17 cellular contexts compared by ENCODE assay signal in genomic region chr2:187566712-187567111, GRCh38. TPM values are rescaled to one million over a fixed set of nuclear protein-coding genes. Genes with fewer than 3 reads are reported as not detected.
"Had no signal": no experiment of that assay in that cellular context is flagged by ENCODE, and none has a peak within 500 bp of the region (broad histone marks: within the 10 kb centered on the region; RNA-seq: fewer than 3 reads in every experiment).

No MANE protein-coding gene starts in this region.

- H3K9ac ChIP-seq: neural progenitor cell had no signal

- H3K27ac Mint-ChIP-seq: activated CD4-positive, alpha-beta memory T cell treated with anti-CD3 and anti-CD28 coated beads, Interleukin-2, amount 10 ng/mL, durations not matched to agents 7 days and 5 days; activated CD4-positive, alpha-beta T cell treated with anti-CD3 and anti-CD28 coated beads for 36 hours; activated naive CD8-positive, alpha-beta T cell treated with anti-CD3 and anti-CD28 coated beads for 36 hours; neural progenitor cell; stimulated activated effector memory CD8-positive, alpha-beta T cell treated with anti-CD3 and anti-CD28 coated beads, Interleukin-12 subunit alpha, Interleukin-12 subunit beta, amount 100 ng/mL, for 72 hours; T-helper 2 cell treated with Interferon-gamma antibody and Interleukin-4, amounts not matched to agents 5 μg/mL and 100 μg/mL, for 36 hours had no signal

- H3K4me1 ChIP-seq: heart right ventricle, tibial nerve, vagina had no signal

- H3K4me2 ChIP-seq: neural progenitor cell had no signal

- H3K9me3 Mint-ChIP-seq: activated CD4-positive, alpha-beta memory T cell treated with anti-CD3 and anti-CD28 coated beads, Interleukin-2, amount 10 ng/mL, durations not matched to agents 7 days and 5 days; activated naive CD8-positive, alpha-beta T cell treated with anti-CD3 and anti-CD28 coated beads for 36 hours; neural progenitor cell; T-helper 2 cell treated with Interferon-gamma antibody and Interleukin-4, amounts not matched to agents 5 μg/mL and 100 μg/mL, for 36 hours had no signal

- H3K9me3 ChIP-seq: tibial nerve, vagina had no signal

- H3K36me3 ChIP-seq: brain microvascular endothelial cell, heart right ventricle, neural progenitor cell, tibial nerve, vagina had no signal

- H3K36me3 Mint-ChIP-seq: activated naive CD8-positive, alpha-beta T cell treated with anti-CD3 and anti-CD28 coated beads for 36 hours; neural progenitor cell; stimulated activated effector memory CD8-positive, alpha-beta T cell treated with anti-CD3 and anti-CD28 coated beads, Interleukin-12 subunit alpha, Interleukin-12 subunit beta, amount 100 ng/mL, for 72 hours had no signal

- H3K4me3 ChIP-seq: heart right ventricle, neural progenitor cell, tibial nerve, vagina had no signal

- H3K27me3 Mint-ChIP-seq: activated CD4-positive, alpha-beta memory T cell treated with anti-CD3 and anti-CD28 coated beads, Interleukin-2, amount 10 ng/mL, durations not matched to agents 7 days and 5 days; activated CD4-positive, alpha-beta T cell treated with anti-CD3 and anti-CD28 coated beads for 36 hours; activated naive CD8-positive, alpha-beta T cell treated with anti-CD3 and anti-CD28 coated beads for 36 hours had no signal

- H2AFZ ChIP-seq: neural progenitor cell had no signal

- H3K4me1 Mint-ChIP-seq: activated CD4-positive, alpha-beta memory T cell treated with anti-CD3 and anti-CD28 coated beads, Interleukin-2, amount 10 ng/mL, durations not matched to agents 7 days and 5 days; activated CD4-positive, alpha-beta T cell treated with anti-CD3 and anti-CD28 coated beads for 36 hours; activated naive CD8-positive, alpha-beta T cell treated with anti-CD3 and anti-CD28 coated beads for 36 hours; neural progenitor cell; stimulated activated effector memory CD8-positive, alpha-beta T cell treated with anti-CD3 and anti-CD28 coated beads, Interleukin-12 subunit alpha, Interleukin-12 subunit beta, amount 100 ng/mL, for 72 hours had no signal

- H3K4me3 Mint-ChIP-seq: activated CD4-positive, alpha-beta memory T cell treated with anti-CD3 and anti-CD28 coated beads, Interleukin-2, amount 10 ng/mL, durations not matched to agents 7 days and 5 days; activated CD4-positive, alpha-beta T cell treated with anti-CD3 and anti-CD28 coated beads for 36 hours; activated naive CD8-positive, alpha-beta T cell treated with anti-CD3 and anti-CD28 coated beads for 36 hours; neural progenitor cell; stimulated activated effector memory CD8-positive, alpha-beta T cell treated with anti-CD3 and anti-CD28 coated beads, Interleukin-12 subunit alpha, Interleukin-12 subunit beta, amount 100 ng/mL, for 72 hours; T-helper 2 cell treated with Interferon-gamma antibody and Interleukin-4, amounts not matched to agents 5 μg/mL and 100 μg/mL, for 36 hours had no signal

- H3K27me3 ChIP-seq: brain microvascular endothelial cell, heart right ventricle, tibial nerve, vagina had no signal

- ATAC-seq: activated CD4-positive, alpha-beta T cell treated with anti-CD3 and anti-CD28 coated beads for 36 hours; stimulated activated effector memory CD8-positive, alpha-beta T cell treated with anti-CD3 and anti-CD28 coated beads, Interleukin-12 subunit alpha, Interleukin-12 subunit beta, amount 100 ng/mL, for 72 hours had no signal

- H3K27ac ChIP-seq: brain microvascular endothelial cell, heart right ventricle, neural progenitor cell, tibial nerve, vagina had no signal

- DNase-seq: activated CD4-positive, alpha-beta memory T cell treated with anti-CD3 and anti-CD28 coated beads, Interleukin-2, amount 10 ng/mL, durations not matched to agents 7 days and 5 days; activated CD4-positive, alpha-beta T cell treated with anti-CD3 and anti-CD28 coated beads for 36 hours; activated gamma-delta T cell; activated naive CD8-positive, alpha-beta T cell treated with anti-CD3 and anti-CD28 coated beads for 36 hours; activated T-cell treated with anti-CD3 and anti-CD28 coated beads, Interleukin-2, amount 50 U/mL, for 48 hours; heart right ventricle; kidney; left ventricle myocardium superior; midbrain; retina; small intestine had no signal

RNA-seq across cellular contexts. Expression of gene TFPI, which starts 12.5 kb away (rescaled TPM):
- total RNA-seq: activated CD4-positive, alpha-beta memory T cell treated with anti-CD3 and anti-CD28 coated beads, Interleukin-2, amount 10 ng/mL, durations not matched to agents 7 days and 5 days; activated naive CD8-positive, alpha-beta T cell treated with anti-CD3 and anti-CD28 coated beads for 36 hours had no signal
